Comparison of ENCODE assay signal across 1 cellular context in the genomic region with DNA sequence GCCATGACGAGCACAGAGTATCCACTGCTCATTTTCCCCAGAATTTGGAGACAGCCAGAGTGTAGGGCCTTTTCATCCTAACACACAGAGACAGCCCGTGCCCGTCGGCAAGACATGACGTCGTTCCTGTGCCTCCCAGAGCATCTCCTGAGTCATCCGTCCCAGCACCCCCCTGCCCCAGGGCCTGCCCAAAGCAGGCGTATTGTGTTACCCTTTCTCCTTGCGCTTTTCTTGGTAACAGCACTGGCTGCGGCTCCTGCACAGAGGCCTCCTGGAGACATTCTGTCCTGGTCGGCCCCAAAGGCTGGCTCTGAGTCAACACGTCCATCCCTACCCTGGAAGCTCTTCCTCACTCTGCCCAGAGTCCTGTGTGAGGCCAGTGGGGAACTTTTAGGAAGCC.
TF ChIP-seq lines count a peak whose summit lies in the region.

No MANE protein-coding gene starts in this region.

TF ChIP-seq in SK-N-SH, 30 proteins besides CTCF, POLR2A, EP300 and RAD21 (continued from another document):
- TF ChIP-seq USF1 (IDR thresholded peaks at IDR 0.05; ENCODE audit: borderline replicate concordance, low read depth), result peak; percentile 11; the same call in 1 of the 2 replicates
- peak; percentile 86; the same call in 1 of the 2 replicates for TF ChIP-seq FOSL2 (IDR thresholded peaks at IDR 0.05; ENCODE audit: borderline replicate concordance, low read depth)
- peak; percentile 64; the same call in 1 of the 2 replicates for TF ChIP-seq NFIC (IDR thresholded peaks at IDR 0.05; ENCODE audit: borderline replicate concordance)
- TF ChIP-seq MEF2A (IDR thresholded peaks at IDR 0.05; ENCODE audit: borderline replicate concordance, low read depth), result no peak
- TF ChIP-seq EZH2phosphoT487 (IDR thresholded peaks at IDR 0.05; ENCODE audit: borderline replicate concordance, low read depth), result no peak
- TF ChIP-seq, protein P1, sequence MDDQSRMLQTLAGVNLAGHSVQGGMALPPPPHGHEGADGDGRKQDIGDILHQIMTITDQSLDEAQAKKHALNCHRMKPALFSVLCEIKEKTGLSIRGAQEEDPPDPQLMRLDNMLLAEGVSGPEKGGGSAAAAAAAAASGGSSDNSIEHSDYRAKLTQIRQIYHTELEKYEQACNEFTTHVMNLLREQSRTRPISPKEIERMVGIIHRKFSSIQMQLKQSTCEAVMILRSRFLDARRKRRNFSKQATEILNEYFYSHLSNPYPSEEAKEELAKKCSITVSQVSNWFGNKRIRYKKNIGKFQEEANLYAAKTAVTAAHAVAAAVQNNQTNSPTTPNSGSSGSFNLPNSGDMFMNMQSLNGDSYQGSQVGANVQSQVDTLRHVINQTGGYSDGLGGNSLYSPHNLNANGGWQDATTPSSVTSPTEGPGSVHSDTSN (IDR thresholded peaks at IDR 0.05), result peak; percentile 63
- TF ChIP-seq NRF1 (IDR thresholded peaks at IDR 0.05; ENCODE audit: low read depth, low read length), result no peak
- TF ChIP-seq JUND (IDR thresholded peaks at IDR 0.05), result peak; percentile 78
- no peak for TF ChIP-seq MXI1 (IDR thresholded peaks at IDR 0.05; ENCODE audit: low read depth, low read length)
- 0 out of 2 replicates have a peak, but pooled peaks have one; percentile 17 for TF ChIP-seq SIN3A (IDR thresholded peaks at IDR 0.05; ENCODE audit: borderline replicate concordance, low read depth, low read length)
- no peak for TF ChIP-seq YY1 (IDR thresholded peaks at IDR 0.05; ENCODE audit: low read depth)
- peak; percentile 73 for TF ChIP-seq MAX (IDR thresholded peaks at IDR 0.05; ENCODE audit: low read depth)
- TF ChIP-seq USF2 (IDR thresholded peaks at IDR 0.05; ENCODE audit: borderline replicate concordance, low read depth, low read length), result no peak
- 0 out of 2 replicates have a peak, but pooled peaks have one; percentile 37 for TF ChIP-seq GABPA (IDR thresholded peaks at IDR 0.05; ENCODE audit: low read depth)
- no peak for TF ChIP-seq ELF1 (IDR thresholded peaks at IDR 0.05)
- TF ChIP-seq TAF1 (IDR thresholded peaks at IDR 0.05; ENCODE audit: borderline replicate concordance, low read depth, low read length), result peak; percentile 53
- TF ChIP-seq GATA2 (CRISPR knock-in tag; IDR thresholded peaks at IDR 0.05), result no peak
- TF ChIP-seq TCF12 (IDR thresholded peaks at IDR 0.05), result peak; percentile 70
- no peak for TF ChIP-seq RCOR1 (IDR thresholded peaks at IDR 0.05; ENCODE audit: low read length)
- no peak for TF ChIP-seq TEAD4 (IDR thresholded peaks at IDR 0.05; ENCODE audit: borderline replicate concordance, insufficient read depth)
- TF ChIP-seq REST (IDR thresholded peaks at IDR 0.05; ENCODE audit: low read depth, low read length), result peak; percentile 14; the same call in 1 of the 2 replicates
- TF ChIP-seq RFX5 (IDR thresholded peaks at IDR 0.05; ENCODE audit: low read length), result no peak
- TF ChIP-seq CHD2 (IDR thresholded peaks at IDR 0.05; ENCODE audit: low read length, partially characterized antibody), result no peak
